ENCODE assay signal across 8 cellular contexts in the genomic region with DNA sequence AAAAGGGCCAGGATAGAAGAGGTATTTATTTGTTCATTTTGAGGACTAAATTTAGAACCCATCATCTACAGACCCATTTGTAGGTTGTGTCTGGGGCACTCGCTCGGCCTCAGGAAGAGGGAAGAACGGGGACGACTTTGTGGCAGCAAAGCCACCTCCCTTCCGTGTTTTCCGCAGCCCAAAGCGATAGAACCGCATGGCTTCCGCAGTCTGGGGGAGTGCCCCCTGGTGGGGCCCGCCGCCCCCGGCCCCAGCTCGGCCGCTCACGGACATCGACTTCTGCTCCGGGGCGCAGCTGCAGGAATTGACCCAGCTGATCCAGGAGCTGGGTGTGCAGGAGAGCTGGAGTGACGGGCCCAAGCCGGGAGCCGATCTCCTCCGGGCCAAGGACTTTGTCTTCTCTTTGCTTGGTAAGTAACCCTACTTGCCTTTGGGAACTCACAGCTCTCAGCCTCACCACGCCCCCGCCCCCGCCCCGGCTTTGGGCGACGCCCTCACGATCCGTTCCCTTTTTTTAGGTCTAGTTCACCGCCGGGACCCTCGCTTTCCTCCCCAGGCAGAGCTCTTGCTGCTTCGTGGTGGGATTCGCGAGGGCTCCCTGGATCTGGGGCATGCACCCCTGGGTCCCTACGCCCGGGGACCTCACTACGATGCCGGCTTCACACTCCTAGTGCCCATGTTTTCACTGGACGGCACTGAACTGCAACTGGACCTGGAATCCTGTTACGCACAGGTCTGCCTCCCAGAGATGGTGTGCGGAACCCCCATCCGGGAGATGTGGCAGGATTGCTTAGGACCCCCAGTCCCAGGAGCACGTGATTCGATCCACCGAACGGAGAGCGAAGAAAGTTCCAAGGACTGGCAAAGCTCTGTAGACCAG. TPM values are rescaled to one million over a fixed set of nuclear protein-coding genes. Genes with fewer than 3 reads are reported as not detected.
DNase-seq lines count a peak whose midpoint lies in the region; ATAC-seq and TF ChIP-seq lines count a peak whose summit lies in the region.

No MANE protein-coding gene starts in this region.

- H3K4me3 ChIP-seq in HL-60 (replicated peaks; ENCODE audit: insufficient read depth, low read length) = peak overlapping the region; percentile 38

- ATAC-seq in GM19025 (IDR thresholded peaks at IDR 0.05; ENCODE audit: low read depth, unreplicated experiment) (peak; percentile 9), left colon (peak; percentile 43)

- DNase-seq in HL-60 (ENCODE audit: low read depth in 1 of 2, low spot score in 1 of 2) (peak; percentile 30 to 61), left colon (peak; percentile 61 to 75), NCI-H128 (lab: John Stamatoyannopoulos, UW; ENCODE audit: unreplicated experiment) (no peak)
- DNase-seq in T-helper 2 cell treated with Interferon-gamma antibody and Interleukin-4, amounts not matched to agents 5 μg/mL and 100 μg/mL, for 36 hours (ENCODE audit: low spot score) = peak; percentile 71
- peak; percentile 44 to 51 for DNase-seq in stimulated activated CD4-positive, alpha-beta T cell treated with anti-CD3 and anti-CD28 coated beads, Interleukin-4, amount 100 ng/mL, for 48 hours (ENCODE audit: low read depth in 2 of 2)

- no peaks in the 10 kb centered on the region for H3K9me3 Mint-ChIP-seq in T-helper 2 cell treated with Interferon-gamma antibody and Interleukin-4, amounts not matched to agents 5 μg/mL and 100 μg/mL, for 36 hours
- H3K9me3 Mint-ChIP-seq in brain = peaks cover 0 to 5% (median 0%) of the 10 kb centered on the region in 5 experiments

- intact Hi-C loops in left colon (cut with DNase I, micrococcal nuclease) = loop anchor here in 1 of 2 donors (10.0 kb wide), 1 partner anchor 81 kb away; a partner anchor contains a TSS

- H3K27me3 ChIP-seq in HL-60 (ENCODE audit: insufficient read depth, poor library complexity, severe bottlenecking) = peaks cover 8% of the 10 kb centered on the region

- H3K27ac ChIP-seq in 22Rv1 = peak overlapping the region; percentile 92
- peak overlapping the region; percentile 74 for H3K27ac ChIP-seq in HL-60 (replicated peaks)

- peak overlapping the region; percentile 92 for H3K4me3 Mint-ChIP-seq in T-helper 2 cell treated with Interferon-gamma antibody and Interleukin-4, amounts not matched to agents 5 μg/mL and 100 μg/mL, for 36 hours
- peak overlapping the region; percentile 90 to 93 (median 91) for H3K4me3 Mint-ChIP-seq in brain

- H3K4me1 Mint-ChIP-seq in T-helper 2 cell treated with Interferon-gamma antibody and Interleukin-4, amounts not matched to agents 5 μg/mL and 100 μg/mL, for 36 hours (ENCODE audit: low read depth) = peaks cover 27% of the 10 kb centered on the region
- H3K4me1 Mint-ChIP-seq in brain = peaks cover 46% of the 10 kb centered on the region

- TF ChIP-seq CTCF in 22Rv1 (IDR thresholded peaks at IDR 0.05) (peak; percentile 33), HL-60 (IDR thresholded peaks at IDR 0.05; ENCODE audit: insufficient read depth, low read length) (no peak), brain (conservative IDR thresholded peaks at IDR 0.05) (peak in 1 of 2 experiments; percentile 38)

- peak overlapping the region; percentile 96 for H3K27ac Mint-ChIP-seq in T-helper 2 cell treated with Interferon-gamma antibody and Interleukin-4, amounts not matched to agents 5 μg/mL and 100 μg/mL, for 36 hours
- peak overlapping the region; percentile 79 to 94 (median 90) for H3K27ac Mint-ChIP-seq in brain

- H3K27me3 Mint-ChIP-seq in T-helper 2 cell treated with Interferon-gamma antibody and Interleukin-4, amounts not matched to agents 5 μg/mL and 100 μg/mL, for 36 hours (ENCODE audit: low read depth) = peaks cover 24% of the 10 kb centered on the region
- peaks cover 40% of the 10 kb centered on the region for H3K27me3 Mint-ChIP-seq in brain

- peaks cover 15% of the 10 kb centered on the region for H3K36me3 Mint-ChIP-seq in T-helper 2 cell treated with Interferon-gamma antibody and Interleukin-4, amounts not matched to agents 5 μg/mL and 100 μg/mL, for 36 hours (ENCODE audit: low read depth)
- no peaks in the 10 kb centered on the region for H3K36me3 Mint-ChIP-seq in brain

RNA-seq across cellular contexts. Expression of a gene that starts 0.7 kb away (rescaled TPM):
- 2.2 TPM for polyA plus RNA-seq in brain (ENCODE audit: insufficient read depth, low read depth, low replicate concordance)
- 10 to 100 TPM; 19.3 to 20.5 TPM for total RNA-seq in left colon

RNA-seq across cellular contexts. Expression of a gene that starts 3.4 kb away (rescaled TPM):
- polyA plus RNA-seq in brain (ENCODE audit: insufficient read depth, low read depth, low replicate concordance) = 6.6 TPM
- total RNA-seq in left colon = 1 to 10 TPM; 1.2 to 2.3 TPM

RNA-seq across cellular contexts. Expression of a gene that starts 7.3 kb away (rescaled TPM):
- polyA plus RNA-seq in brain (ENCODE audit: insufficient read depth, low read depth, low replicate concordance) = not detected
- total RNA-seq in left colon = not detected

RNA-seq across cellular contexts. Expression of a gene that starts 8.9 kb away (rescaled TPM):
- polyA plus RNA-seq in brain (ENCODE audit: insufficient read depth, low read depth, low replicate concordance) = 17.7 TPM
- total RNA-seq in left colon = 10 to 100 TPM in 1 of 2 donors, 1 to 10 TPM in 1; 9.6 to 10.7 TPM

RNA-seq across cellular contexts. Expression of a gene that starts 10.5 kb away (rescaled TPM):
- polyA plus RNA-seq in brain (ENCODE audit: insufficient read depth, low read depth, low replicate concordance) = not detected
- not detected for total RNA-seq in left colon
